Comparison of ENCODE assay signal across 26 cellular contexts in genomic region chr17:8904686-8905085, GRCh38. TPM values are rescaled to one million over a fixed set of nuclear protein-coding genes. Genes with fewer than 3 reads are reported as not detected.
A peak's percentile ranks its signal among the peaks of the same experiment; 100 is the strongest.
DNase-seq lines count a peak whose midpoint lies in the region; ATAC-seq lines count a peak whose summit lies in the region.
"Had no signal": no experiment of that assay in that cellular context is flagged by ENCODE, and none has a peak within 500 bp of the region (broad histone marks: within the 10 kb centered on the region; RNA-seq: fewer than 3 reads in every experiment).

No MANE protein-coding gene starts in this region.

- peaks cover 19% of the 10 kb centered on the region for H3K4me1 Mint-ChIP-seq in activated T-helper 17 cell treated with anti-CD3 and anti-CD28 coated beads, Interleukin-2, amount 50 U/mL, for 72 hours
- H3K4me1 Mint-ChIP-seq in memory B cell = peaks cover 36% of the 10 kb centered on the region

- no peaks in the 10 kb centered on the region for H3K9me3 Mint-ChIP-seq in activated T-helper 17 cell treated with anti-CD3 and anti-CD28 coated beads, Interleukin-2, amount 50 U/mL, for 72 hours
- no peaks in the 10 kb centered on the region for H3K9me3 Mint-ChIP-seq in memory B cell
- H3K9me3 Mint-ChIP-seq: activated naive CD4-positive, alpha-beta T cell treated with anti-CD3 and anti-CD28 coated beads for 36 hours had no signal

- DNase-seq in cardiac septum (ENCODE audit: low spot score) (peak; percentile 65), Right ventricle myocardium superior (no peak), memory B cell (ENCODE audit: low spot score in 2 of 2) (no peak)
- DNase-seq: activated naive CD4-positive, alpha-beta T cell treated with anti-CD3 and anti-CD28 coated beads for 36 hours; aorta; central memory CD4-positive, alpha-beta T cell; COR-L47; DMS79; dorsolateral prefrontal cortex; erythroblast; foreskin melanocyte; GM23248; hippocampal formation; mucosa of descending colon; NCI-H1694; NCI-H2171; NCI-H526 treated with DMSO at 0.1 percent for 48 hours; stimulated activated CD4-positive, alpha-beta T cell treated with anti-CD3 and anti-CD28 coated beads, Interleukin-1b, Interleukin-23, amount 100 ng/mL, for 48 hours; stimulated activated naive CD4-positive, alpha-beta T cell treated with Interleukin-2 at 50 U/mL for 16 hours had no signal

- peak overlapping the region; percentile 40 for H3K27ac Mint-ChIP-seq in activated T-helper 17 cell treated with anti-CD3 and anti-CD28 coated beads, Interleukin-2, amount 50 U/mL, for 72 hours
- H3K27ac Mint-ChIP-seq in memory B cell = peak overlapping the region; percentile 54
- H3K27ac Mint-ChIP-seq: activated naive CD4-positive, alpha-beta T cell treated with anti-CD3 and anti-CD28 coated beads for 36 hours had no signal

- H3K36me3 Mint-ChIP-seq in activated T-helper 17 cell treated with anti-CD3 and anti-CD28 coated beads, Interleukin-2, amount 50 U/mL, for 72 hours (ENCODE audit: low read depth) = peaks cover 97% of the 10 kb centered on the region
- H3K36me3 Mint-ChIP-seq in memory B cell = peaks cover 33% of the 10 kb centered on the region

- H3K4me3 Mint-ChIP-seq in activated T-helper 17 cell treated with anti-CD3 and anti-CD28 coated beads, Interleukin-2, amount 50 U/mL, for 72 hours = no peak overlapping the region
- no peak overlapping the region for H3K4me3 Mint-ChIP-seq in memory B cell
- H3K4me3 Mint-ChIP-seq: activated naive CD4-positive, alpha-beta T cell treated with anti-CD3 and anti-CD28 coated beads for 36 hours had no signal

- no peaks in the 10 kb centered on the region for H3K27me3 Mint-ChIP-seq in activated T-helper 17 cell treated with anti-CD3 and anti-CD28 coated beads, Interleukin-2, amount 50 U/mL, for 72 hours
- H3K27me3 Mint-ChIP-seq in memory B cell = no peaks in the 10 kb centered on the region

- intact Hi-C loops in cardiac septum (cut with DNase I) = no loop called here
- intact Hi-C loops in Right ventricle myocardium superior (cut with DNase I) = no loop called here

- no peak for ATAC-seq in Right ventricle myocardium superior (ENCODE audit: poor library complexity)
- ATAC-seq in activated T-helper 17 cell treated with anti-CD3 and anti-CD28 coated beads, Interleukin-2, amount 50 U/mL, for 72 hours (replicated peaks) = no peak
- no peak for ATAC-seq in memory B cell (ENCODE audit: low read depth)
- ATAC-seq in GM18873 (IDR thresholded peaks at IDR 0.05; ENCODE audit: low FRiP score, unreplicated experiment) = no peak
- ATAC-seq in HG03354 (IDR thresholded peaks at IDR 0.05; ENCODE audit: poor library complexity, severe bottlenecking, unreplicated experiment) = no peak
- no peak for ATAC-seq in GM18511 (IDR thresholded peaks at IDR 0.05; ENCODE audit: unreplicated experiment)
- ATAC-seq: GM12878, mucosa of descending colon, SK-N-SH treated with all-trans-retinoic acid at 6 μM for 48 hours had no signal

RNA-seq across cellular contexts. Expression of gene PIK3R6, which starts 37.2 kb away (rescaled TPM):
- 1.00 TPM for total RNA-seq in cardiac septum
- total RNA-seq in Right ventricle myocardium superior = 0.78 TPM
- total RNA-seq in activated T-helper 17 cell treated with anti-CD3 and anti-CD28 coated beads, Interleukin-2, amount 50 U/mL, for 72 hours = 1 to 10 TPM; 4.6 to 7.6 TPM
- total RNA-seq: pulmonary artery endothelial cell had no signal
